In genomic region chr16:48203974-48204824, GRCh38 we compare ENCODE assay signal across 26 cellular contexts. TPM values are rescaled to one million over a fixed set of nuclear protein-coding genes. Genes with fewer than 3 reads are reported as not detected.
"Had no signal": no experiment of that assay in that cellular context is flagged by ENCODE, and none has a peak within 500 bp of the region (broad histone marks: within the 10 kb centered on the region; RNA-seq: fewer than 3 reads in every experiment).

No MANE protein-coding gene starts in this region.

- FAIRE-seq: colon, TTC549 had no signal

- H3K4me1 ChIP-seq: foreskin keratinocyte, left lung, psoas muscle, sigmoid colon, spleen, testis, upper lobe of right lung had no signal

- H3K27me3 ChIP-seq: foreskin keratinocyte, sigmoid colon, testis had no signal

- H3K27ac ChIP-seq: epithelial cell of prostate, foreskin keratinocyte, left lung, psoas muscle, sigmoid colon, spleen, testis, upper lobe of right lung had no signal

- H3K36me3 ChIP-seq: left lung, sigmoid colon, spleen, upper lobe of right lung had no signal

- DNase-seq: activated CD4-positive, alpha-beta memory T cell treated with anti-CD3 and anti-CD28 coated beads for 36 hours; activated CD4-positive, alpha-beta T cell treated with anti-CD3 and anti-CD28 coated beads for 4 hours; activated naive CD4-positive, alpha-beta T cell; activated naive CD8-positive, alpha-beta T cell treated with anti-CD3 and anti-CD28 coated beads for 36 hours; activated T-cell treated with anti-CD3 and anti-CD28 coated beads for 4 hours; central memory CD4-positive, alpha-beta T cell; endodermal cell; foreskin keratinocyte; hypothalamus; islet precursor cell; left lung; mammary epithelial cell; midbrain; psoas muscle; sigmoid colon; spleen; stimulated activated CD4-positive, alpha-beta T cell treated with anti-CD3 and anti-CD28 coated beads, Interleukin-4, amount 100 ng/mL, for 4 hours; testis; upper lobe of right lung had no signal

- ATAC-seq: foreskin keratinocyte; left lung; psoas muscle; stimulated activated memory B cell treated with anti-CD40 and anti-IgM and Interleukin-4, amounts not matched to agents 10 μg/mL and 1 μg/mL and 100 μg/mL, for 72 hours; upper lobe of right lung had no signal

- H3K9me3 ChIP-seq: left lung, psoas muscle, sigmoid colon, spleen, testis, upper lobe of right lung had no signal

- H3K4me3 ChIP-seq: left lung, psoas muscle, sigmoid colon, spleen, testis, upper lobe of right lung had no signal

RNA-seq across cellular contexts. Expression of gene ABCC11, which starts 43.1 kb away (rescaled TPM):
- total RNA-seq: activated T-helper 1 cell treated with anti-CD3 and anti-CD28 coated beads, Interleukin-12 subunit alpha, Interleukin-12 subunit beta, Interleukin-2, Interleukin-4 antibody, amounts not matched to agents 30 ng/mL and 10 ng/mL and 1 ng/mL, durations not matched to agents 14 hours and 24 hours and 36 hours; upper lobe of right lung had no signal

RNA-seq across cellular contexts. Expression of gene ABCC12, which starts 48.4 kb away (rescaled TPM):
- total RNA-seq: activated CD4-positive, alpha-beta memory T cell treated with anti-CD3 and anti-CD28 coated beads for 36 hours; activated naive CD8-positive, alpha-beta T cell treated with anti-CD3 and anti-CD28 coated beads for 36 hours; activated T-helper 1 cell treated with anti-CD3 and anti-CD28 coated beads, Interleukin-12 subunit alpha, Interleukin-12 subunit beta, Interleukin-2, Interleukin-4 antibody, amounts not matched to agents 30 ng/mL and 10 ng/mL and 1 ng/mL, durations not matched to agents 14 hours and 24 hours and 36 hours; fibroblast of lung; foreskin keratinocyte; left lung; mammary epithelial cell; osteoblast; sigmoid colon; spleen; upper lobe of right lung had no signal
- polyA plus RNA-seq: fibroblast of lung, foreskin keratinocyte, mammary epithelial cell, sigmoid colon, spleen had no signal
